ENCODE assay signal across 2 cellular contexts in the genomic region with DNA sequence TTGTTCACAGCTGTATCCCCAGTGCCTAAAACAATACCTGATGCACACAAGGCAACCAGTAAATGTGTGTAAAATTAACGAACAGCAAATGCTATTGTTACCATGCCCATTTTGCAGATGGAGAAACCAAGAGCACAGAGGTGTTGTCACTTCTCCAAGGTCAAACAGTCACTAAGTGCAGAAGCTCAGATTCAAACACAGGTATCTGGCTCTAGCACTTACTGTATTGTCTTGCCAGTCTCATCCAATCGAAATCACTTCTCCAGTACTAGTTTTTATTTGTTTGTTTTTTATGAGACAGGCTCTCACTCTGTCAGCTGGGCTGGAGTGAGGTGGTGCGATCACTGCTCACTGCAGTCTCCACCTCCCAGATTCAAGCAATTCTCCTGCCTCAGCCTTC.
TF ChIP-seq lines count a peak whose summit lies in the region.

No MANE protein-coding gene starts in this region.

TF ChIP-seq in HepG2, 621 proteins besides CTCF, POLR2A, EP300 and RAD21:
- TF ChIP-seq HOXA5 (CRISPR knock-in tag; IDR thresholded peaks at IDR 0.05) (no peak), HOXA3 (CRISPR knock-in tag; IDR thresholded peaks at IDR 0.05) (no peak), ZNF629 (CRISPR knock-in tag; conservative IDR thresholded peaks at IDR 0.05) (peak; percentile 75), RCOR2 (CRISPR knock-in tag; IDR thresholded peaks at IDR 0.05) (no peak), ZFP90 (CRISPR knock-in tag; IDR thresholded peaks at IDR 0.05; ENCODE audit: borderline replicate concordance) (no peak)
- TF ChIP-seq, protein P1, sequence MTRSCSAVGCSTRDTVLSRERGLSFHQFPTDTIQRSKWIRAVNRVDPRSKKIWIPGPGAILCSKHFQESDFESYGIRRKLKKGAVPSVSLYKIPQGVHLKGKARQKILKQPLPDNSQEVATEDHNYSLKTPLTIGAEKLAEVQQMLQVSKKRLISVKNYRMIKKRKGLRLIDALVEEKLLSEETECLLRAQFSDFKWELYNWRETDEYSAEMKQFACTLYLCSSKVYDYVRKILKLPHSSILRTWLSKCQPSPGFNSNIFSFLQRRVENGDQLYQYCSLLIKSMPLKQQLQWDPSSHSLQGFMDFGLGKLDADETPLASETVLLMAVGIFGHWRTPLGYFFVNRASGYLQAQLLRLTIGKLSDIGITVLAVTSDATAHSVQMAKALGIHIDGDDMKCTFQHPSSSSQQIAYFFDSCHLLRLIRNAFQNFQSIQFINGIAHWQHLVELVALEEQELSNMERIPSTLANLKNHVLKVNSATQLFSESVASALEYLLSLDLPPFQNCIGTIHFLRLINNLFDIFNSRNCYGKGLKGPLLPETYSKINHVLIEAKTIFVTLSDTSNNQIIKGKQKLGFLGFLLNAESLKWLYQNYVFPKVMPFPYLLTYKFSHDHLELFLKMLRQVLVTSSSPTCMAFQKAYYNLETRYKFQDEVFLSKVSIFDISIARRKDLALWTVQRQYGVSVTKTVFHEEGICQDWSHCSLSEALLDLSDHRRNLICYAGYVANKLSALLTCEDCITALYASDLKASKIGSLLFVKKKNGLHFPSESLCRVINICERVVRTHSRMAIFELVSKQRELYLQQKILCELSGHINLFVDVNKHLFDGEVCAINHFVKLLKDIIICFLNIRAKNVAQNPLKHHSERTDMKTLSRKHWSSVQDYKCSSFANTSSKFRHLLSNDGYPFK (CRISPR knock-in tag; IDR thresholded peaks at IDR 0.05; ENCODE audit: borderline replicate concordance) = no peak

TF ChIP-seq in WTC11, 78 proteins besides CTCF, POLR2A, EP300 and RAD21:
- TF ChIP-seq ZNF263 (CRISPR knock-in tag; IDR thresholded peaks at IDR 0.05; ENCODE audit: low read depth) = no peak
- TF ChIP-seq FOXJ3 (CRISPR knock-in tag; IDR thresholded peaks at IDR 0.05; ENCODE audit: borderline replicate concordance) = no peak
- TF ChIP-seq CREM (CRISPR knock-in tag; IDR thresholded peaks at IDR 0.05) = no peak
- no peak for TF ChIP-seq TCF7 (CRISPR knock-in tag; IDR thresholded peaks at IDR 0.05; ENCODE audit: low read depth)
- TF ChIP-seq PRRX2 (CRISPR knock-in tag; IDR thresholded peaks at IDR 0.05) = no peak
- no peak for TF ChIP-seq TEAD1 (CRISPR knock-in tag; IDR thresholded peaks at IDR 0.05)
